ENCODE assay signal across 1 cellular context in the genomic region with DNA sequence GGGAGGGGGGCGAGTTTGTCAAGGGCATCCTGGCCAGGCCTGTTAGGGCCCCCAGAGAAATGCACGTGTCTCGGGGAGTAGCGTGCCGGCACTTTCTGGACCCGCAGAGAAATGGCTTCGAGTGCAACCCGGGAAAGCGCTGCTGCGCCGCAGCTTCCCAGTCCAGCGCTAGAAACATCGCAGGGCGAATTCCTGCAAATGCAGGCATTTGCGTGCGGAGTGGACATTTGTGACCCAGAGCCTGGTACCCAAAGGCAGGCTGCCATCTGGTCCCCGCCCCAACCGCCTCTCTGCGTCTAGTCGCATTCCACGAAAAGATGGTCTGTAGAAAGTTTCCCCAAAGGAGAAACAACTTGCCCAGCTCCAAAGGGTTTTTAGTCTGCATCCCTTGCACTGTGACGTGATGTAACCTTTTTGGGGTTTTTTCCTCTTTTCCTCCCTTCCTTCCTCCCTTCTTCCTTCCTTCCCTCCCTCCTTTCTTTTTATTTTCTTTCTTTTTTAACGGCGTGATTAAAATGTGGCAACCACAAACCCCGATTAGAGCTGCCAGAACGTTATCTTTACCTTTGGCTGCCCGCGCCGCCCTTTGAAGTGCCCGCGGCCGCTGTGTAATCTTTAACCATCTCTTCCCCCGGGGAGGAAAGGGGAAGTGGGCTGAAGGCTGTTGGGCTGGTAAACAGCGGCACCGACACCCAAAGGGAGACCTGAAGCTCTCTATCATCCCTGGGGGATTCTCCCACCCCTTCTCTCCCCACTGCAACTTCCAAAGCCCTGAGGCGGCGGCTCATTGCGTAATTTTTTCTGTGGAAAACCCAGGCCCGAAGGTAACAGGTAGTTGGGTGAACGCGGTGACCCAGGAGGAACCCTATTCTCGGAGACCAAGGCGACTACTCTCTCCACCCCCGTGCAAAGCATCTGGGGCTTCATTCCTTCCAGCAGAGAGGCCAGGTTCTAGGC.
TF ChIP-seq lines count a peak whose summit lies in the region.

No MANE protein-coding gene starts in this region.

TF ChIP-seq in HepG2, 621 proteins besides CTCF, POLR2A, EP300 and RAD21 (continued from another document and continues in another):
- TF ChIP-seq GFI1 (CRISPR knock-in tag; IDR thresholded peaks at IDR 0.05; ENCODE audit: borderline replicate concordance) (peak; percentile 96), ZNF460 (CRISPR knock-in tag; IDR thresholded peaks at IDR 0.05; ENCODE audit: borderline replicate concordance) (peak; percentile 27; the same call in 1 of the 2 replicates), ZNF781 (CRISPR knock-in tag; IDR thresholded peaks at IDR 0.05; ENCODE audit: borderline replicate concordance, not compliant biosample characterization) (no peak), KDM4B (CRISPR knock-in tag; IDR thresholded peaks at IDR 0.05) (peak; percentile 57; the same call in 1 of the 2 replicates), NFATC3 (CRISPR knock-in tag; IDR thresholded peaks at IDR 0.05) (no peak), CCDC6 (CRISPR knock-in tag; IDR thresholded peaks at IDR 0.05) (peak; percentile 76; the same call in 1 of the 2 replicates), TARDBP (CRISPR knock-in tag; IDR thresholded peaks at IDR 0.05) (peak; percentile 88), ZBTB37 (CRISPR knock-in tag; IDR thresholded peaks at IDR 0.05) (peak; percentile 95), KLF9 (CRISPR knock-in tag; IDR thresholded peaks at IDR 0.05; ENCODE audit: low read depth) (no peak), GATA4 (IDR thresholded peaks at IDR 0.05; ENCODE audit: borderline replicate concordance, low read depth) (peak; percentile 99), EZH2 (conservative IDR thresholded peaks at IDR 0.05; ENCODE audit: low read depth, low read length) (no peak), SP140L (CRISPR knock-in tag; IDR thresholded peaks at IDR 0.05; ENCODE audit: borderline replicate concordance) (no peak), ZNF264 (CRISPR knock-in tag; IDR thresholded peaks at IDR 0.05) (peak; percentile 21; the same call in 1 of the 2 replicates), MEF2D (CRISPR knock-in tag; IDR thresholded peaks at IDR 0.05) (peak; percentile 71), ZNF780A (CRISPR knock-in tag; IDR thresholded peaks at IDR 0.05) (no peak), ZNF496 (CRISPR knock-in tag; IDR thresholded peaks at IDR 0.05; ENCODE audit: insufficient replicate concordance) (no peak), ZSCAN29 (CRISPR knock-in tag; conservative IDR thresholded peaks at IDR 0.05) (no peak; the same call in 1 of the 2 replicates), CREB3 (CRISPR knock-in tag; IDR thresholded peaks at IDR 0.05) (no peak), ZNF160 (CRISPR knock-in tag; IDR thresholded peaks at IDR 0.05) (no peak; the same call in 1 of the 2 replicates), ZNF451 (CRISPR knock-in tag; IDR thresholded peaks at IDR 0.05) (no peak), IRF2 (CRISPR knock-in tag; IDR thresholded peaks at IDR 0.05) (peak; percentile 81), SNAPC2 (CRISPR knock-in tag; IDR thresholded peaks at IDR 0.05) (peak; percentile 34; the same call in 1 of the 2 replicates), ZKSCAN5 (CRISPR knock-in tag; IDR thresholded peaks at IDR 0.05) (no peak), ATF7-NPFF (CRISPR knock-in tag; IDR thresholded peaks at IDR 0.05; ENCODE audit: low read depth) (peak; percentile 32; the same call in 1 of the 2 replicates), ZNF577 (CRISPR knock-in tag; IDR thresholded peaks at IDR 0.05; ENCODE audit: borderline replicate concordance, low read depth) (no peak), ZNF766 (CRISPR knock-in tag; IDR thresholded peaks at IDR 0.05; ENCODE audit: borderline replicate concordance) (no peak), FOXO1 (CRISPR knock-in tag; IDR thresholded peaks at IDR 0.05) (peak; percentile 99), ZNF713 (CRISPR knock-in tag; IDR thresholded peaks at IDR 0.05) (no peak), MED1 (CRISPR knock-in tag; IDR thresholded peaks at IDR 0.05) (peak; percentile 90), MLLT10 (CRISPR knock-in tag; IDR thresholded peaks at IDR 0.05) (no peak; the same call in 1 of the 2 replicates), ZNF557 (CRISPR knock-in tag; IDR thresholded peaks at IDR 0.05) (no peak), TFDP1 (CRISPR knock-in tag; IDR thresholded peaks at IDR 0.05; ENCODE audit: borderline replicate concordance) (peak; percentile 60; the same call in 1 of the 2 replicates)
- TF ChIP-seq, protein P1, sequence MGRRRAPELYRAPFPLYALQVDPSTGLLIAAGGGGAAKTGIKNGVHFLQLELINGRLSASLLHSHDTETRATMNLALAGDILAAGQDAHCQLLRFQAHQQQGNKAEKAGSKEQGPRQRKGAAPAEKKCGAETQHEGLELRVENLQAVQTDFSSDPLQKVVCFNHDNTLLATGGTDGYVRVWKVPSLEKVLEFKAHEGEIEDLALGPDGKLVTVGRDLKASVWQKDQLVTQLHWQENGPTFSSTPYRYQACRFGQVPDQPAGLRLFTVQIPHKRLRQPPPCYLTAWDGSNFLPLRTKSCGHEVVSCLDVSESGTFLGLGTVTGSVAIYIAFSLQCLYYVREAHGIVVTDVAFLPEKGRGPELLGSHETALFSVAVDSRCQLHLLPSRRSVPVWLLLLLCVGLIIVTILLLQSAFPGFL (CRISPR knock-in tag; IDR thresholded peaks at IDR 0.05) = no peak
- TF ChIP-seq, protein P2, sequence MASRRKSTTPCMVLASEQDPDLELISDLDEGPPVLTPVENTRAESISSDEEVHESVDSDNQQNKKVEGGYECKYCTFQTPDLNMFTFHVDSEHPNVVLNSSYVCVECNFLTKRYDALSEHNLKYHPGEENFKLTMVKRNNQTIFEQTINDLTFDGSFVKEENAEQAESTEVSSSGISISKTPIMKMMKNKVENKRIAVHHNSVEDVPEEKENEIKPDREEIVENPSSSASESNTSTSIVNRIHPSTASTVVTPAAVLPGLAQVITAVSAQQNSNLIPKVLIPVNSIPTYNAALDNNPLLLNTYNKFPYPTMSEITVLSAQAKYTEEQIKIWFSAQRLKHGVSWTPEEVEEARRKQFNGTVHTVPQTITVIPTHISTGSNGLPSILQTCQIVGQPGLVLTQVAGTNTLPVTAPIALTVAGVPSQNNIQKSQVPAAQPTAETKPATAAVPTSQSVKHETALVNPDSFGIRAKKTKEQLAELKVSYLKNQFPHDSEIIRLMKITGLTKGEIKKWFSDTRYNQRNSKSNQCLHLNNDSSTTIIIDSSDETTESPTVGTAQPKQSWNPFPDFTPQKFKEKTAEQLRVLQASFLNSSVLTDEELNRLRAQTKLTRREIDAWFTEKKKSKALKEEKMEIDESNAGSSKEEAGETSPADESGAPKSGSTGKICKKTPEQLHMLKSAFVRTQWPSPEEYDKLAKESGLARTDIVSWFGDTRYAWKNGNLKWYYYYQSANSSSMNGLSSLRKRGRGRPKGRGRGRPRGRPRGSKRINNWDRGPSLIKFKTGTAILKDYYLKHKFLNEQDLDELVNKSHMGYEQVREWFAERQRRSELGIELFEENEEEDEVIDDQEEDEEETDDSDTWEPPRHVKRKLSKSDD (CRISPR knock-in tag; IDR thresholded peaks at IDR 0.05; ENCODE audit: low read depth) = no peak; the same call in 1 of the 2 replicates
- TF ChIP-seq, protein P3, sequence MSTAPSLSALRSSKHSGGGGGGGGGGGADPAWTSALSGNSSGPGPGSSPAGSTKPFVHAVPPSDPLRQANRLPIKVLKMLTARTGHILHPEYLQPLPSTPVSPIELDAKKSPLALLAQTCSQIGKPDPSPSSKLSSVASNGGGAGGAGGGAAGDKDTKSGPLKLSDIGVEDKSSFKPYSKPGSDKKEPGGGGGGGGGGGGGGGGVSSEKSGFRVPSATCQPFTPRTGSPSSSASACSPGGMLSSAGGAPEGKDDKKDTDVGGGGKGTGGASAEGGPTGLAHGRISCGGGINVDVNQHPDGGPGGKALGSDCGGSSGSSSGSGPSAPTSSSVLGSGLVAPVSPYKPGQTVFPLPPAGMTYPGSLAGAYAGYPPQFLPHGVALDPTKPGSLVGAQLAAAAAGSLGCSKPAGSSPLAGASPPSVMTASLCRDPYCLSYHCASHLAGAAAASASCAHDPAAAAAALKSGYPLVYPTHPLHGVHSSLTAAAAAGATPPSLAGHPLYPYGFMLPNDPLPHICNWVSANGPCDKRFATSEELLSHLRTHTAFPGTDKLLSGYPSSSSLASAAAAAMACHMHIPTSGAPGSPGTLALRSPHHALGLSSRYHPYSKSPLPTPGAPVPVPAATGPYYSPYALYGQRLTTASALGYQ (CRISPR knock-in tag; IDR thresholded peaks at IDR 0.05) = peak; percentile 96
- TF ChIP-seq, protein P4, sequence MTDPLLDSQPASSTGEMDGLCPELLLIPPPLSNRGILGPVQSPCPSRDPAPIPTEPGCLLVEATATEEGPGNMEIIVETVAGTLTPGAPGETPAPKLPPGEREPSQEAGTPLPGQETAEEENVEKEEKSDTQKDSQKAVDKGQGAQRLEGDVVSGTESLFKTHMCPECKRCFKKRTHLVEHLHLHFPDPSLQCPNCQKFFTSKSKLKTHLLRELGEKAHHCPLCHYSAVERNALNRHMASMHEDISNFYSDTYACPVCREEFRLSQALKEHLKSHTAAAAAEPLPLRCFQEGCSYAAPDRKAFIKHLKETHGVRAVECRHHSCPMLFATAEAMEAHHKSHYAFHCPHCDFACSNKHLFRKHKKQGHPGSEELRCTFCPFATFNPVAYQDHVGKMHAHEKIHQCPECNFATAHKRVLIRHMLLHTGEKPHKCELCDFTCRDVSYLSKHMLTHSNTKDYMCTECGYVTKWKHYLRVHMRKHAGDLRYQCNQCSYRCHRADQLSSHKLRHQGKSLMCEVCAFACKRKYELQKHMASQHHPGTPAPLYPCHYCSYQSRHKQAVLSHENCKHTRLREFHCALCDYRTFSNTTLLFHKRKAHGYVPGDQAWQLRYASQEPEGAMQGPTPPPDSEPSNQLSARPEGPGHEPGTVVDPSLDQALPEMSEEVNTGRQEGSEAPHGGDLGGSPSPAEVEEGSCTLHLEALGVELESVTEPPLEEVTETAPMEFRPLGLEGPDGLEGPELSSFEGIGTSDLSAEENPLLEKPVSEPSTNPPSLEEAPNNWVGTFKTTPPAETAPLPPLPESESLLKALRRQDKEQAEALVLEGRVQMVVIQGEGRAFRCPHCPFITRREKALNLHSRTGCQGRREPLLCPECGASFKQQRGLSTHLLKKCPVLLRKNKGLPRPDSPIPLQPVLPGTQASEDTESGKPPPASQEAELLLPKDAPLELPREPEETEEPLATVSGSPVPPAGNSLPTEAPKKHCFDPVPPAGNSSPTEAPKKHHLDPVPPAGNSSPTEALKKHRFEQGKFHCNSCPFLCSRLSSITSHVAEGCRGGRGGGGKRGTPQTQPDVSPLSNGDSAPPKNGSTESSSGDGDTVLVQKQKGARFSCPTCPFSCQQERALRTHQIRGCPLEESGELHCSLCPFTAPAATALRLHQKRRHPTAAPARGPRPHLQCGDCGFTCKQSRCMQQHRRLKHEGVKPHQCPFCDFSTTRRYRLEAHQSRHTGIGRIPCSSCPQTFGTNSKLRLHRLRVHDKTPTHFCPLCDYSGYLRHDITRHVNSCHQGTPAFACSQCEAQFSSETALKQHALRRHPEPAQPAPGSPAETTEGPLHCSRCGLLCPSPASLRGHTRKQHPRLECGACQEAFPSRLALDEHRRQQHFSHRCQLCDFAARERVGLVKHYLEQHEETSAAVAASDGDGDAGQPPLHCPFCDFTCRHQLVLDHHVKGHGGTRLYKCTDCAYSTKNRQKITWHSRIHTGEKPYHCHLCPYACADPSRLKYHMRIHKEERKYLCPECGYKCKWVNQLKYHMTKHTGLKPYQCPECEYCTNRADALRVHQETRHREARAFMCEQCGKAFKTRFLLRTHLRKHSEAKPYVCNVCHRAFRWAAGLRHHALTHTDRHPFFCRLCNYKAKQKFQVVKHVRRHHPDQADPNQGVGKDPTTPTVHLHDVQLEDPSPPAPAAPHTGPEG (CRISPR knock-in tag; IDR thresholded peaks at IDR 0.05) = peak; percentile 52
- TF ChIP-seq, protein P5, sequence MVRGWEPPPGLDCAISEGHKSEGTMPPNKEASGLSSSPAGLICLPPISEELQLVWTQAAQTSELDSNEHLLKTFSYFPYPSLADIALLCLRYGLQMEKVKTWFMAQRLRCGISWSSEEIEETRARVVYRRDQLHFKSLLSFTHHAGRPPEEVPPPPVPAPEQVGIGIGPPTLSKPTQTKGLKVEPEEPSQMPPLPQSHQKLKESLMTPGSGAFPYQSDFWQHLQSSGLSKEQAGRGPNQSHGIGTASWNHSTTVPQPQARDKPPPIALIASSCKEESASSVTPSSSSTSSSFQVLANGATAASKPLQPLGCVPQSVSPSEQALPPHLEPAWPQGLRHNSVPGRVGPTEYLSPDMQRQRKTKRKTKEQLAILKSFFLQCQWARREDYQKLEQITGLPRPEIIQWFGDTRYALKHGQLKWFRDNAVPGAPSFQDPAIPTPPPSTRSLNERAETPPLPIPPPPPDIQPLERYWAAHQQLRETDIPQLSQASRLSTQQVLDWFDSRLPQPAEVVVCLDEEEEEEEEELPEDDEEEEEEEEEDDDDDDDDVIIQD (CRISPR knock-in tag; IDR thresholded peaks at IDR 0.05; ENCODE audit: low read depth) = peak; percentile 69; the same call in 1 of the 2 replicates
